ENCODE assay signal across 1 cellular context in genomic region chr16:29023279-29024278, GRCh38.
A peak's percentile ranks its signal among the peaks of the same experiment; 100 is the strongest.
TF ChIP-seq lines count a peak whose summit lies in the region.

No MANE protein-coding gene starts in this region.

TF ChIP-seq in HEK293, 187 proteins besides CTCF, POLR2A, EP300 and RAD21:
- TF ChIP-seq ZNF664 (tag by site-specific recombination; IDR thresholded peaks at IDR 0.05) (peak; percentile 54; the same call in 1 of the 2 replicates), ZNF112 (tag by site-specific recombination; IDR thresholded peaks at IDR 0.05) (no peak), ZNF776 (tag by site-specific recombination; IDR thresholded peaks at IDR 0.05; ENCODE audit: borderline replicate concordance) (no peak)
